8 cellular contexts compared by ENCODE assay signal in the genomic region with DNA sequence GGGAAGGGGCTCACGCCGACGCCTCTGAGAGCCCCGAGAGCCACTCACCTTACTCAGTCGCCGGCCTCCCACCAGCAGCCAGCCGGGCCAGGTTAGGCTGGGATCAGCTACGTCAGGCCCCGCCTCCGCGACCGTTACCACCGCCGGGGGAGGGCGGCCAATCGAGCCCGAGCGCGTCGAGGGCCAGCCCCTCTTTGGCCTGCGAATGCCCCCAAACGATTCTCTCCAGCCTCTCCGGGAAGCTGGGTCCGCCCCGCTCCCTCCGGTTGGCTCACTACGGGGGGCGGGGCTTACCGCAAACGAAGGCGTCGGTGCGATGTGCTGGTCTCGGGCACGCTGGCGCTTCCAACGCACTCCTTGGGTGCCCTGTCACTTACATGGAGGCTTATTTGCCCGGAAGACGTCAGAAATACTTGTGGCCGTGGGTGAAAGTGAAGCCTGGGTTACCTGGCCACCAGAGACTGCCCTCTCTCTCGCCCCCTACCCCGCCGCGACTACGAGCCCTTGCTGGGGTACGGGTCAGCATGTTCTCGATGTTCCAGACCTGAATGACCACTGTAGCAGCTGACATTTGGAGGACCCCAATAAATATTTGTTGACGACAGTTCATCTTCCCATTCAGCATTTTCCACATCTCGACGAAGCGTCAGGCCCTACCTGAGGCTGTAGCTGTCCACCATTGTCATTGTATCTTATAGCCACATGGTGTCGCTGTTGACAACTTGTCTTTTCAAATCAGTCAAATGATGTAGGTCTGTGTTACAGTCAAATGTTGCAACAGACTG.
A peak's percentile ranks its signal among the peaks of the same experiment; 100 is the strongest.
DNase-seq lines count a peak whose midpoint lies in the region; ATAC-seq and TF ChIP-seq lines count a peak whose summit lies in the region.

A gene with protein sequence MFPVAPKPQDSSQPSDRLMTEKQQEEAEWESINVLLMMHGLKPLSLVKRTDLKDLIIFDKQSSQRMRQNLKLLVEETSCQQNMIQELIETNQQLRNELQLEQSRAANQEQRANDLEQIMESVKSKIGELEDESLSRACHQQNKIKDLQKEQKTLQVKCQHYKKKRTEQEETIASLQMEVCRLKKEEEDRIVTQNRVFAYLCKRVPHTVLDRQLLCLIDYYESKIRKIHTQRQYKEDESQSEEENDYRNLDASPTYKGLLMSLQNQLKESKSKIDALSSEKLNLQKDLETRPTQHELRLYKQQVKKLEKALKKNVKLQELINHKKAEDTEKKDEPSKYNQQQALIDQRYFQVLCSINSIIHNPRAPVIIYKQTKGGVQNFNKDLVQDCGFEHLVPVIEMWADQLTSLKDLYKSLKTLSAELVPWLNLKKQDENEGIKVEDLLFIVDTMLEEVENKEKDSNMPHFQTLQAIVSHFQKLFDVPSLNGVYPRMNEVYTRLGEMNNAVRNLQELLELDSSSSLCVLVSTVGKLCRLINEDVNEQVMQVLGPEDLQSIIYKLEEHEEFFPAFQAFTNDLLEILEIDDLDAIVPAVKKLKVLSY (minus strand): TSS at position 111 of the 785 bp plus-strand sequence. CDS start 21,333 bp downstream, outside the sequence.

- ATAC-seq in GM19467 (IDR thresholded peaks at IDR 0.05; ENCODE audit: unreplicated experiment) = peak; percentile 81

- H3K9me3 ChIP-seq in mucosa of stomach (ENCODE audit: control insufficient read depth, low read length) = no peaks in the 10 kb centered on the region

- no peaks in the 10 kb centered on the region for H3K4me1 ChIP-seq in mucosa of stomach (ENCODE audit: control insufficient read depth, insufficient read depth, low read length)

- DNase-seq in HS-5 (ENCODE audit: low read depth) (peak; percentile 88), epithelial cell of esophagus (ENCODE audit: low read depth) (peak; percentile 96), NCI-H2081 (lab: John Stamatoyannopoulos, UW) (no peak)
- peak; percentile 75 to 81 for DNase-seq in activated CD8-positive, alpha-beta memory T cell treated with anti-CD3 and anti-CD28 coated beads for 1 hour (ENCODE audit: extremely low read depth in 1 of 2, low read depth in 1 of 2)
- peak; percentile 75 for DNase-seq in stimulated activated CD8-positive, alpha-beta memory T cell treated with anti-CD3 and anti-CD28 coated beads, Interleukin-7, amount 100 ng/mL, for 24 hours (ENCODE audit: low read depth)

- peak within 1 kb of the TSS; percentile 92 for H3K27ac ChIP-seq in C4-2B

- TF ChIP-seq CTCF in C4-2B (conservative IDR thresholded peaks at IDR 0.05) = peak; percentile 94
- peak; percentile 85 for TF ChIP-seq CTCF in epithelial cell of esophagus (IDR thresholded peaks at IDR 0.05; ENCODE audit: insufficient read depth, low read depth, low read length, missing control alignments)

- H3K4me3 ChIP-seq in epithelial cell of esophagus (ENCODE audit: low read length) (peak within 1 kb of the TSS; percentile 60), mucosa of stomach (ENCODE audit: low read length) (peak within 1 kb of the TSS; percentile 71)

- no peaks in the 10 kb centered on the region for H3K27me3 ChIP-seq in mucosa of stomach (ENCODE audit: control insufficient read depth, insufficient read depth, low read length)

- H3K36me3 ChIP-seq in mucosa of stomach (ENCODE audit: control insufficient read depth, insufficient read depth, low read length) = no peaks in the 10 kb centered on the region

- peak within 1 kb of the TSS; percentile 91 for H3K9ac ChIP-seq in mucosa of stomach (ENCODE audit: low read length)

Comparison
In these comparisons a context has a peak if more than half of its experiments do, and no peak if none do; other contexts are left out.
1. DNase-seq: peak in HS-5 (single experiment), activated CD8-positive, alpha-beta memory T cell treated with anti-CD3 and anti-CD28 coated beads for 1 hour (2 of 2), epithelial cell of esophagus (single experiment) and stimulated activated CD8-positive, alpha-beta memory T cell treated with anti-CD3 and anti-CD28 coated beads, Interleukin-7, amount 100 ng/mL, for 24 hours (single experiment); none in NCI-H2081 (0 of 2).